1 cellular context compared by ENCODE assay signal in genomic region chr4:1752284-1753041, GRCh38.
TF ChIP-seq lines count a peak whose summit lies in the region.

No MANE protein-coding gene starts in this region.

TF ChIP-seq in GM12878, 131 proteins besides CTCF, POLR2A, EP300 and RAD21:
- TF ChIP-seq LARP7 (IDR thresholded peaks at IDR 0.05) (no peak), SRF (IDR thresholded peaks at IDR 0.05; ENCODE audit: low read depth in 2 of 2, low read length in 2 of 2) (no peak), ZNF274 (IDR thresholded peaks at IDR 0.05; ENCODE audit: insufficient read depth, insufficient read length) (no peak), HCFC1 (IDR thresholded peaks at IDR 0.05; ENCODE audit: low read length) (no peak), SUZ12 (IDR thresholded peaks at IDR 0.05; ENCODE audit: unreplicated experiment) (no peak), IRF4 (IDR thresholded peaks at IDR 0.05; ENCODE audit: low read depth, low read length) (no peak), NKRF (conservative IDR thresholded peaks at IDR 0.05) (no peak), ATF2 (IDR thresholded peaks at IDR 0.05; ENCODE audit: low read length) (no peak), CREM (IDR thresholded peaks at IDR 0.05; ENCODE audit: low read depth) (no peak), CHD2 (IDR thresholded peaks at IDR 0.05; ENCODE audit: borderline replicate concordance, low read depth, low read length) (no peak), SMAD5 (IDR thresholded peaks at IDR 0.05; ENCODE audit: low read depth) (no peak), JUNB (IDR thresholded peaks at IDR 0.05) (no peak), ZSCAN29 (IDR thresholded peaks at IDR 0.05) (no peak), GATAD2B (conservative IDR thresholded peaks at IDR 0.05; ENCODE audit: low read depth) (no peak), TCF7 (IDR thresholded peaks at IDR 0.05; ENCODE audit: borderline replicate concordance) (no peak), CBFB (IDR thresholded peaks at IDR 0.05; ENCODE audit: low read depth) (no peak), BHLHE40 (IDR thresholded peaks at IDR 0.05; ENCODE audit: borderline replicate concordance in 1 of 2, low read depth in 2 of 2, low read length in 1 of 2) (no peak)
- TF ChIP-seq, protein P1, sequence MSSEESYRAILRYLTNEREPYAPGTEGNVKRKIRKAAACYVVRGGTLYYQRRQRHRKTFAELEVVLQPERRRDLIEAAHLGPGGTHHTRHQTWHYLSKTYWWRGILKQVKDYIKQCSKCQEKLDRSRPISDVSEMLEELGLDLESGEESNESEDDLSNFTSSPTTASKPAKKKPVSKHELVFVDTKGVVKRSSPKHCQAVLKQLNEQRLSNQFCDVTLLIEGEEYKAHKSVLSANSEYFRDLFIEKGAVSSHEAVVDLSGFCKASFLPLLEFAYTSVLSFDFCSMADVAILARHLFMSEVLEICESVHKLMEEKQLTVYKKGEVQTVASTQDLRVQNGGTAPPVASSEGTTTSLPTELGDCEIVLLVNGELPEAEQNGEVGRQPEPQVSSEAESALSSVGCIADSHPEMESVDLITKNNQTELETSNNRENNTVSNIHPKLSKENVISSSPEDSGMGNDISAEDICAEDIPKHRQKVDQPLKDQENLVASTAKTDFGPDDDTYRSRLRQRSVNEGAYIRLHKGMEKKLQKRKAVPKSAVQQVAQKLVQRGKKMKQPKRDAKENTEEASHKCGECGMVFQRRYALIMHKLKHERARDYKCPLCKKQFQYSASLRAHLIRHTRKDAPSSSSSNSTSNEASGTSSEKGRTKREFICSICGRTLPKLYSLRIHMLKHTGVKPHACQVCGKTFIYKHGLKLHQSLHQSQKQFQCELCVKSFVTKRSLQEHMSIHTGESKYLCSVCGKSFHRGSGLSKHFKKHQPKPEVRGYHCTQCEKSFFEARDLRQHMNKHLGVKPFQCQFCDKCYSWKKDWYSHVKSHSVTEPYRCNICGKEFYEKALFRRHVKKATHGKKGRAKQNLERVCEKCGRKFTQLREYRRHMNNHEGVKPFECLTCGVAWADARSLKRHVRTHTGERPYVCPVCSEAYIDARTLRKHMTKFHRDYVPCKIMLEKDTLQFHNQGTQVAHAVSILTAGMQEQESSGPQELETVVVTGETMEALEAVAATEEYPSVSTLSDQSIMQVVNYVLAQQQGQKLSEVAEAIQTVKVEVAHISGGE (CRISPR knock-in tag; IDR thresholded peaks at IDR 0.05) = no peak
- TF ChIP-seq, protein P2, sequence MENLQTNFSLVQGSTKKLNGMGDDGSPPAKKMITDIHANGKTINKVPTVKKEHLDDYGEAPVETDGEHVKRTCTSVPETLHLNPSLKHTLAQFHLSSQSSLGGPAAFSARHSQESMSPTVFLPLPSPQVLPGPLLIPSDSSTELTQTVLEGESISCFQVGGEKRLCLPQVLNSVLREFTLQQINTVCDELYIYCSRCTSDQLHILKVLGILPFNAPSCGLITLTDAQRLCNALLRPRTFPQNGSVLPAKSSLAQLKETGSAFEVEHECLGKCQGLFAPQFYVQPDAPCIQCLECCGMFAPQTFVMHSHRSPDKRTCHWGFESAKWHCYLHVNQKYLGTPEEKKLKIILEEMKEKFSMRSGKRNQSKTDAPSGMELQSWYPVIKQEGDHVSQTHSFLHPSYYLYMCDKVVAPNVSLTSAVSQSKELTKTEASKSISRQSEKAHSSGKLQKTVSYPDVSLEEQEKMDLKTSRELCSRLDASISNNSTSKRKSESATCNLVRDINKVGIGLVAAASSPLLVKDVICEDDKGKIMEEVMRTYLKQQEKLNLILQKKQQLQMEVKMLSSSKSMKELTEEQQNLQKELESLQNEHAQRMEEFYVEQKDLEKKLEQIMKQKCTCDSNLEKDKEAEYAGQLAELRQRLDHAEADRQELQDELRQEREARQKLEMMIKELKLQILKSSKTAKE (IDR thresholded peaks at IDR 0.05; ENCODE audit: low read depth, poor library complexity, severe bottlenecking) = no peak
